In genomic region chr22:40042312-40042711, GRCh38 we compare ENCODE assay signal across 15 cellular contexts. TPM values are rescaled to one million over a fixed set of nuclear protein-coding genes. Genes with fewer than 3 reads are reported as not detected.
DNase-seq lines count a peak whose midpoint lies in the region; ATAC-seq, FAIRE-seq and TF ChIP-seq lines count a peak whose summit lies in the region.
"Had no signal": no experiment of that assay in that cellular context is flagged by ENCODE, and none has a peak within 500 bp of the region (broad histone marks: within the 10 kb centered on the region; RNA-seq: fewer than 3 reads in every experiment).

No MANE protein-coding gene starts in this region.

- no peak for DNase-seq in left ventricle myocardium inferior
- no peak for DNase-seq in left cardiac atrium
- peak in 1 of 2 donors; percentile 31 for DNase-seq in breast epithelium (ENCODE audit: low spot score in 2 of 2)
- DNase-seq in pancreas = no peak
- no peak for DNase-seq in vagina (ENCODE audit: extremely low spot score in 2 of 2)
- DNase-seq in SK-N-DZ (ENCODE audit: low spot score) = no peak
- DNase-seq in GDM1 (lab: John Stamatoyannopoulos, UW) = no peak
- DNase-seq: activated CD4-positive, CD25-positive, alpha-beta regulatory T cell treated with anti-CD3 and anti-CD28 coated beads, Interleukin-2, amount 50 U/mL, for 72 hours; NCI-H1092; NK-92 treated with Interleukin-12 subunit alpha and Interleukin-12 subunit beta, amount 100 ng/mL, for 24 hours; nucleus accumbens had no signal

- H3K4me3 ChIP-seq in left ventricle myocardium inferior (no peak overlapping the region), breast epithelium (no peak overlapping the region), pancreas (no peak overlapping the region), vagina (no peak overlapping the region)
- H3K4me3 ChIP-seq: hepatocyte had no signal

- H3K27me3 ChIP-seq in left ventricle myocardium inferior (ENCODE audit: low read depth) (peaks cover 25% of the 10 kb centered on the region), breast epithelium (no peaks in the 10 kb centered on the region), pancreas (no peaks in the 10 kb centered on the region), vagina (no peaks in the 10 kb centered on the region)
- H3K27me3 ChIP-seq: hepatocyte had no signal

- H3K4me1 ChIP-seq in left ventricle myocardium inferior (peaks cover 57% of the 10 kb centered on the region), breast epithelium (peaks cover 3 to 27% of the 10 kb centered on the region in 2 donors), pancreas (peaks cover 5 to 16% (median 14%) of the 10 kb centered on the region in 3 donors), vagina (peaks cover 60% of the 10 kb centered on the region)

- 63 to 68% methylated on average over 4 of the region's 4 CpGs for WGBS in pancreas, 2 donors

- FAIRE-seq in pancreas (lab: Jason Lieb, UNC) = no peak

- ATAC-seq in left cardiac atrium = no peak
- no peak for ATAC-seq in pancreas
- ATAC-seq in GM19324 (IDR thresholded peaks at IDR 0.05; ENCODE audit: low FRiP score, unreplicated experiment) = no peak
- ATAC-seq: activated T-helper 17 cell treated with anti-CD3 and anti-CD28 coated beads, Interleukin-2, amount 50 U/mL, for 72 hours had no signal

- no peaks in the 10 kb centered on the region for H3K9me3 ChIP-seq in left ventricle myocardium inferior (replicated peaks)
- no peaks in the 10 kb centered on the region for H3K9me3 ChIP-seq in breast epithelium
- no peaks in the 10 kb centered on the region for H3K9me3 ChIP-seq in pancreas
- no peaks in the 10 kb centered on the region for H3K9me3 ChIP-seq in vagina

- H3K36me3 ChIP-seq in left ventricle myocardium inferior = no peaks in the 10 kb centered on the region
- no peaks in the 10 kb centered on the region for H3K36me3 ChIP-seq in breast epithelium
- no peaks in the 10 kb centered on the region for H3K36me3 ChIP-seq in pancreas
- no peaks in the 10 kb centered on the region for H3K36me3 ChIP-seq in vagina

- TF ChIP-seq CTCF in left ventricle myocardium inferior (IDR thresholded peaks at IDR 0.05; ENCODE audit: borderline replicate concordance) = no peak
- TF ChIP-seq CTCF in breast epithelium (IDR thresholded peaks at IDR 0.05) = no peak
- TF ChIP-seq CTCF in pancreas (IDR thresholded peaks at IDR 0.05) = no peak
- no peak for TF ChIP-seq CTCF in vagina (IDR thresholded peaks at IDR 0.05)

- TF ChIP-seq POLR2A in breast epithelium (IDR thresholded peaks at IDR 0.05) (no peak), vagina (IDR thresholded peaks at IDR 0.05) (no peak)

- H3K27ac ChIP-seq in left ventricle myocardium inferior (replicated peaks) (peak overlapping the region; percentile 95), breast epithelium (peak overlapping the region; percentile 93 to 96), pancreas (peak overlapping the region; percentile 24 to 93 (median 68)), vagina (peak overlapping the region; percentile 88)
- H3K27ac ChIP-seq: hepatocyte had no signal

- intact Hi-C loops in left ventricle myocardium inferior (cut with micrococcal nuclease) (no loop called here), left cardiac atrium (cut with DNase I) (no loop called here), breast epithelium (cut with DNase I; ENCODE audit: low total_unique reads) (no loop called here), pancreas (cut with DNase I) (loop anchor here in 1 of 3 donors (10.0 kb wide), 1 partner anchor 142 kb away; no protein-coding TSS in a partner anchor), vagina (cut with DNase I) (loop anchor here (5.0 to 10.0 kb wide), 2 partner anchors 132 to 305 kb away; partner anchors contain the start of genes ADSL and TNRC6B)

RNA-seq across cellular contexts. Expression of gene FAM83F, which starts 47.6 kb away (rescaled TPM):
- total RNA-seq in left ventricle myocardium inferior = 4.4 TPM
- 1 to 10 TPM; 2.2 to 2.4 TPM for total RNA-seq in left cardiac atrium
- total RNA-seq in breast epithelium = 10 to 100 TPM in 1 of 3 donors, 1 to 10 TPM in 2; 4.5 to 15.5 (median 7.5) TPM
- total RNA-seq in pancreas = 10 to 100 TPM; 12.1 to 19.8 (median 16.8) TPM
- polyA plus RNA-seq in pancreas = 1 to 10 TPM; 4.9 to 5.1 TPM
- 12.8 TPM for total RNA-seq in vagina
- not detected in 2 replicates for polyA plus RNA-seq in SK-N-DZ (2014; cell fraction: cytosol; rRNA removed)
- 0.01 TPM in 1 of 2 replicates, not detected in the other for polyA plus RNA-seq in SK-N-DZ (2014; cell fraction: nucleus; rRNA removed)
- total RNA-seq: lung microvascular endothelial cell had no signal
